In genomic region chr12:1797011-1797901, GRCh38 we compare ENCODE assay signal across 8 cellular contexts. TPM values are rescaled to one million over a fixed set of nuclear protein-coding genes. Genes with fewer than 3 reads are reported as not detected.
DNase-seq lines count a peak whose midpoint lies in the region; ATAC-seq and TF ChIP-seq lines count a peak whose summit lies in the region.

No MANE protein-coding gene starts in this region.

- ATAC-seq in CD4-positive, alpha-beta T cell (ENCODE audit: poor library complexity), result peak; percentile 5
- peak; percentile 6 for ATAC-seq in HG02623 (IDR thresholded peaks at IDR 0.05; ENCODE audit: unreplicated experiment)
- ATAC-seq in WTC11, result 0 out of 2 replicates have a peak, but pooled peaks have one; percentile 2

- H3K9ac ChIP-seq in muscle layer of colon (ENCODE audit: low read length) (peak overlapping the region; percentile 49), subcutaneous abdominal adipose tissue (ENCODE audit: low read length in 5 of 5) (peak overlapping the region in 4 of 5 donors; percentile 73 to 90 (median 90))

- H3K36me3 Mint-ChIP-seq in CD4-positive, alpha-beta T cell (ENCODE audit: low read depth), result no peaks in the 10 kb centered on the region
- H3K36me3 Mint-ChIP-seq in WTC11 (no peaks in the 10 kb centered on the region), progenitor cell of endocrine pancreas (ENCODE audit: insufficient read depth) (no peaks in the 10 kb centered on the region)

- H3K4me1 Mint-ChIP-seq in CD4-positive, alpha-beta T cell (ENCODE audit: low read depth), result peaks cover 8% of the 10 kb centered on the region
- H3K4me1 Mint-ChIP-seq in WTC11 (peaks cover 23% of the 10 kb centered on the region), progenitor cell of endocrine pancreas (ENCODE audit: low read depth) (peaks cover 4% of the 10 kb centered on the region)

- peak overlapping the region; percentile 78 for H3K27ac ChIP-seq in CD4-positive, alpha-beta T cell (ENCODE audit: low read depth, low read length)
- H3K27ac ChIP-seq in coronary artery, result peak overlapping the region; percentile 54 to 83
- H3K27ac ChIP-seq in muscle layer of colon (ENCODE audit: low read depth, low read length), result peak overlapping the region; percentile 90
- H3K27ac ChIP-seq in subcutaneous abdominal adipose tissue (ENCODE audit: low read depth, low read length), result peak overlapping the region; percentile 69

- DNase-seq in CD4-positive, alpha-beta T cell, result peak in 8 of 10 experiments; percentile 25 to 60 (median 50)
- peak; percentile 41 for DNase-seq in WTC11 (ENCODE audit: low spot score)
- DNase-seq in coronary artery (ENCODE audit: low spot score), result peak; percentile 78
- no peak for DNase-seq in progenitor cell of endocrine pancreas (ENCODE audit: low spot score, unreplicated experiment)
- no peak for DNase-seq in HPDE6-E6E7 (ENCODE audit: extremely low spot score)

- H3K4me3 Mint-ChIP-seq in CD4-positive, alpha-beta T cell, result peak overlapping the region; percentile 85
- peak overlapping the region; percentile 58 for H3K4me3 Mint-ChIP-seq in WTC11
- no peak overlapping the region for H3K4me3 Mint-ChIP-seq in progenitor cell of endocrine pancreas (ENCODE audit: low read depth)

- no peaks in the 10 kb centered on the region for H3K27me3 ChIP-seq in CD4-positive, alpha-beta T cell (ENCODE audit: control insufficient read depth, insufficient read depth, low read length)
- H3K27me3 ChIP-seq in muscle layer of colon (ENCODE audit: control insufficient read depth in 1 of 2, insufficient read depth in 2 of 2, low read length in 2 of 2), result no peaks in the 10 kb centered on the region
- no peaks in the 10 kb centered on the region for H3K27me3 ChIP-seq in subcutaneous abdominal adipose tissue (ENCODE audit: control insufficient read depth in 5 of 5, insufficient read depth in 4 of 5, low read length in 5 of 5)

- CTCF ChIA-PET in CD4-positive, alpha-beta T cell (lab: Charles Lee), result interaction anchor here (2.1 to 5.1 kb wide), 2 partner anchors 143 to 237 kb away, joined by 13 to 122 read pairs; no protein-coding TSS in a partner anchor
- CTCF ChIA-PET in WTC11 (lab: Charles Lee), result interaction anchor here (1.2 to 7.0 kb wide), 5 partner anchors 124 to 237 kb away, joined by 3 to 119 read pairs (median 7); no protein-coding TSS in a partner anchor

- intact Hi-C loops in CD4-positive, alpha-beta T cell (cut with DNase I, micrococcal nuclease), result loop anchor here (2.0 to 10.0 kb wide), 9 partner anchors 208 to 1955 kb away; partner anchors contain the start of genes CRACR2A (in 1 of the 2), DCP1B (in 1 of the 2) and FKBP4 (in 1 of the 2)

- no peaks in the 10 kb centered on the region for H3K9me3 ChIP-seq in CD4-positive, alpha-beta T cell (ENCODE audit: control insufficient read depth, low read length)
- H3K9me3 ChIP-seq in muscle layer of colon (ENCODE audit: low read length) (no peaks in the 10 kb centered on the region), subcutaneous abdominal adipose tissue (ENCODE audit: control insufficient read depth in 5 of 5, low read length in 5 of 5) (no peaks in the 10 kb centered on the region)

- H3K9me3 Mint-ChIP-seq in CD4-positive, alpha-beta T cell, result no peaks in the 10 kb centered on the region
- H3K9me3 Mint-ChIP-seq in WTC11 (no peaks in the 10 kb centered on the region), progenitor cell of endocrine pancreas (ENCODE audit: low read depth) (no peaks in the 10 kb centered on the region)

- POLR2A ChIA-PET in CD4-positive, alpha-beta T cell (lab: Charles Lee), result interaction anchor here (0.6 to 3.3 kb wide), 7 partner anchors 106 to 237 kb away, joined by 3 to 50 read pairs (median 6); partner anchors contain the start of gene ADIPOR2
- POLR2A ChIA-PET in WTC11 (lab: Charles Lee), result interaction anchor here (1.7 kb wide), 1 partner anchor 142 kb away, joined by 4 read pairs; no protein-coding TSS in a partner anchor

- H3K36me3 ChIP-seq in muscle layer of colon (ENCODE audit: insufficient read depth, low read length) (no peaks in the 10 kb centered on the region), subcutaneous abdominal adipose tissue (ENCODE audit: control insufficient read depth in 5 of 5, insufficient read depth in 5 of 5, low read length in 5 of 5) (no peaks in the 10 kb centered on the region)

- peaks cover 13% of the 10 kb centered on the region for H3K4me1 ChIP-seq in muscle layer of colon (ENCODE audit: insufficient read depth, low read length)
- H3K4me1 ChIP-seq in subcutaneous abdominal adipose tissue (ENCODE audit: control insufficient read depth in 5 of 5, insufficient read depth in 5 of 5, low read length in 5 of 5), result peaks cover 6 to 57% (median 45%) of the 10 kb centered on the region in 5 donors

- TF ChIP-seq CTCF in CD4-positive, alpha-beta T cell (IDR thresholded peaks at IDR 0.05), result no peak
- TF ChIP-seq CTCF in WTC11 (IDR thresholded peaks at IDR 0.05) (no peak), coronary artery (IDR thresholded peaks at IDR 0.05) (no peak), progenitor cell of endocrine pancreas (IDR thresholded peaks at IDR 0.05; ENCODE audit: unreplicated experiment) (no peak)

- peak overlapping the region; percentile 78 for H3K4me3 ChIP-seq in coronary artery
- H3K4me3 ChIP-seq in muscle layer of colon (ENCODE audit: low read depth in 1 of 2, low read length in 2 of 2), result peak overlapping the region; percentile 47 to 62
- H3K4me3 ChIP-seq in subcutaneous abdominal adipose tissue (ENCODE audit: low read depth in 1 of 5, low read length in 5 of 5), result peak overlapping the region in 4 of 5 donors; percentile 74 to 81 (median 78)

- no peaks in the 10 kb centered on the region for H3K27me3 Mint-ChIP-seq in CD4-positive, alpha-beta T cell
- H3K27me3 Mint-ChIP-seq in WTC11 (ENCODE audit: low read depth) (no peaks in the 10 kb centered on the region; the same call in 1 of the 2 replicates), progenitor cell of endocrine pancreas (peaks cover 21% of the 10 kb centered on the region)

- H3K27ac Mint-ChIP-seq in CD4-positive, alpha-beta T cell, result peak overlapping the region; percentile 93
- H3K27ac Mint-ChIP-seq in WTC11, result no peak overlapping the region
- no peak overlapping the region for H3K27ac Mint-ChIP-seq in progenitor cell of endocrine pancreas

TF ChIP-seq in WTC11, 78 proteins besides CTCF, POLR2A, EP300 and RAD21 (continues in another document):
- TF ChIP-seq FOXK1 (CRISPR knock-in tag; IDR thresholded peaks at IDR 0.05), result no peak
- no peak for TF ChIP-seq ZNF416 (CRISPR knock-in tag; IDR thresholded peaks at IDR 0.05)
- TF ChIP-seq, protein P1, sequence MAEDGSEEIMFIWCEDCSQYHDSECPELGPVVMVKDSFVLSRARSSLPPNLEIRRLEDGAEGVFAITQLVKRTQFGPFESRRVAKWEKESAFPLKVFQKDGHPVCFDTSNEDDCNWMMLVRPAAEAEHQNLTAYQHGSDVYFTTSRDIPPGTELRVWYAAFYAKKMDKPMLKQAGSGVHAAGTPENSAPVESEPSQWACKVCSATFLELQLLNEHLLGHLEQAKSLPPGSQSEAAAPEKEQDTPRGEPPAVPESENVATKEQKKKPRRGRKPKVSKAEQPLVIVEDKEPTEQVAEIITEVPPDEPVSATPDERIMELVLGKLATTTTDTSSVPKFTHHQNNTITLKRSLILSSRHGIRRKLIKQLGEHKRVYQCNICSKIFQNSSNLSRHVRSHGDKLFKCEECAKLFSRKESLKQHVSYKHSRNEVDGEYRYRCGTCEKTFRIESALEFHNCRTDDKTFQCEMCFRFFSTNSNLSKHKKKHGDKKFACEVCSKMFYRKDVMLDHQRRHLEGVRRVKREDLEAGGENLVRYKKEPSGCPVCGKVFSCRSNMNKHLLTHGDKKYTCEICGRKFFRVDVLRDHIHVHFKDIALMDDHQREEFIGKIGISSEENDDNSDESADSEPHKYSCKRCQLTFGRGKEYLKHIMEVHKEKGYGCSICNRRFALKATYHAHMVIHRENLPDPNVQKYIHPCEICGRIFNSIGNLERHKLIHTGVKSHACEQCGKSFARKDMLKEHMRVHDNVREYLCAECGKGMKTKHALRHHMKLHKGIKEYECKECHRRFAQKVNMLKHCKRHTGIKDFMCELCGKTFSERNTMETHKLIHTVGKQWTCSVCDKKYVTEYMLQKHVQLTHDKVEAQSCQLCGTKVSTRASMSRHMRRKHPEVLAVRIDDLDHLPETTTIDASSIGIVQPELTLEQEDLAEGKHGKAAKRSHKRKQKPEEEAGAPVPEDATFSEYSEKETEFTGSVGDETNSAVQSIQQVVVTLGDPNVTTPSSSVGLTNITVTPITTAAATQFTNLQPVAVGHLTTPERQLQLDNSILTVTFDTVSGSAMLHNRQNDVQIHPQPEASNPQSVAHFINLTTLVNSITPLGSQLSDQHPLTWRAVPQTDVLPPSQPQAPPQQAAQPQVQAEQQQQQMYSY (CRISPR knock-in tag; IDR thresholded peaks at IDR 0.05), result 0 out of 2 replicates have a peak, but pooled peaks have one; percentile 3
- no peak for TF ChIP-seq ZNF532 (CRISPR knock-in tag; IDR thresholded peaks at IDR 0.05; ENCODE audit: borderline replicate concordance)

RNA-seq across cellular contexts. Expression of gene LRTM2, which starts 23.1 kb away (rescaled TPM):
- under 1 TPM in 1 of 2 experiments, not detected in 1; 0.11 TPM for total RNA-seq in CD4-positive, alpha-beta T cell
- total RNA-seq in WTC11 (2021) (0.30 to 0.66 TPM (median 0.34 TPM) in 3 replicates), progenitor cell of endocrine pancreas (0.48 and 0.53 TPM in 2 replicates)

Comparison
In these comparisons a context has a peak if more than half of its experiments do, and no peak if none do; other contexts are left out.
1. DNase-seq: peak in CD4-positive, alpha-beta T cell (8 of 10), WTC11 (single experiment) and coronary artery (single experiment); none in progenitor cell of endocrine pancreas (single experiment) and HPDE6-E6E7 (single experiment).
2. Peak in every context shown above with its lines, with median percentiles within 50 percentile points of each other: ATAC-seq, H3K27ac ChIP-seq and H3K4me3 ChIP-seq.